ENCODE assay signal across 26 cellular contexts in genomic region chr1:206944703-206945102, GRCh38. TPM values are rescaled to one million over a fixed set of nuclear protein-coding genes. Genes with fewer than 3 reads are reported as not detected.
"Had no signal": no experiment of that assay in that cellular context is flagged by ENCODE, and none has a peak within 500 bp of the region (broad histone marks: within the 10 kb centered on the region; RNA-seq: fewer than 3 reads in every experiment).

No MANE protein-coding gene starts in this region.

- H3K36me3 ChIP-seq: esophagus muscularis mucosa, heart right ventricle, neutrophil, sigmoid colon, spleen, thyroid gland, uterus had no signal

- H3K4me3 ChIP-seq: esophagus muscularis mucosa, heart right ventricle, sigmoid colon, SK-N-MC, spleen, thyroid gland, uterus had no signal

- H3K4me1 Mint-ChIP-seq: activated CD4-positive, alpha-beta T cell treated with anti-CD3 and anti-CD28 coated beads, Interleukin-2, amount 10 ng/mL, durations not matched to agents 24 days and 14 days; activated naive CD4-positive, alpha-beta T cell treated with anti-CD3 and anti-CD28 coated beads, Interleukin-2, amount 10 ng/mL, durations not matched to agents 7 days and 5 days; brain had no signal

- H3K9me3 Mint-ChIP-seq: activated CD4-positive, alpha-beta T cell treated with anti-CD3 and anti-CD28 coated beads, Interleukin-2, amount 10 ng/mL, durations not matched to agents 24 days and 14 days; activated CD8-positive, alpha-beta T cell treated with anti-CD3 and anti-CD28 coated beads for 36 hours; activated naive CD8-positive, alpha-beta T cell treated with anti-CD3 and anti-CD28 coated beads, Interleukin-2, amount 50 U/mL, for 24 hours; stimulated activated naive B cell treated with anti-CD40 and anti-IgM and Interleukin-4, amounts not matched to agents 10 μg/mL and 1 μg/mL and 100 μg/mL, for 72 hours; T-cell had no signal

- H3K36me3 Mint-ChIP-seq: activated naive CD4-positive, alpha-beta T cell treated with anti-CD3 and anti-CD28 coated beads, Interleukin-2, amount 10 ng/mL, durations not matched to agents 7 days and 5 days; brain; naive B cell; stimulated activated naive B cell treated with anti-CD40 and anti-IgM and Interleukin-4, amounts not matched to agents 10 μg/mL and 1 μg/mL and 100 μg/mL, for 72 hours; T-cell had no signal

- FAIRE-seq: endothelial cell of umbilical vein had no signal

- H3K9ac ChIP-seq: parathyroid adenoma had no signal

- H3K4me3 Mint-ChIP-seq: activated CD4-positive, alpha-beta T cell treated with anti-CD3 and anti-CD28 coated beads, Interleukin-2, amount 10 ng/mL, durations not matched to agents 24 days and 14 days; activated CD8-positive, alpha-beta T cell treated with anti-CD3 and anti-CD28 coated beads for 36 hours; activated naive CD4-positive, alpha-beta T cell treated with anti-CD3 and anti-CD28 coated beads, Interleukin-2, amount 10 ng/mL, durations not matched to agents 7 days and 5 days; activated naive CD8-positive, alpha-beta T cell treated with anti-CD3 and anti-CD28 coated beads, Interleukin-2, amount 50 U/mL, for 24 hours; brain; stimulated activated naive B cell treated with anti-CD40 and anti-IgM and Interleukin-4, amounts not matched to agents 10 μg/mL and 1 μg/mL and 100 μg/mL, for 72 hours; T-cell had no signal

- H3K4me1 ChIP-seq: esophagus muscularis mucosa, parathyroid adenoma, sigmoid colon, thyroid gland, uterus had no signal

- H3K27me3 ChIP-seq: spleen, thyroid gland, uterus had no signal

- H3K27ac Mint-ChIP-seq: activated CD4-positive, alpha-beta T cell treated with anti-CD3 and anti-CD28 coated beads, Interleukin-2, amount 10 ng/mL, durations not matched to agents 24 days and 14 days; activated CD8-positive, alpha-beta T cell treated with anti-CD3 and anti-CD28 coated beads for 36 hours; activated naive CD4-positive, alpha-beta T cell treated with anti-CD3 and anti-CD28 coated beads, Interleukin-2, amount 10 ng/mL, durations not matched to agents 7 days and 5 days; activated naive CD8-positive, alpha-beta T cell treated with anti-CD3 and anti-CD28 coated beads, Interleukin-2, amount 50 U/mL, for 24 hours; brain; stimulated activated naive B cell treated with anti-CD40 and anti-IgM and Interleukin-4, amounts not matched to agents 10 μg/mL and 1 μg/mL and 100 μg/mL, for 72 hours; T-cell had no signal

- H3K27ac ChIP-seq: esophagus muscularis mucosa, heart right ventricle, neutrophil, parathyroid adenoma, sigmoid colon, SK-N-MC, spleen, thyroid gland, uterus had no signal

- DNase-seq: activated CD4-positive, alpha-beta T cell treated with anti-CD3 and anti-CD28 coated beads, Interleukin-2, amount 10 ng/mL, durations not matched to agents 24 days and 14 days; activated CD8-positive, alpha-beta T cell treated with anti-CD3 and anti-CD28 coated beads for 36 hours; activated effector memory CD4-positive, alpha-beta T cell treated with Interleukin-2 at 50 U/mL for 16 hours; activated naive CD4-positive, alpha-beta T cell treated with anti-CD3 and anti-CD28 coated beads, Interleukin-2, amount 10 ng/mL, durations not matched to agents 7 days and 5 days; activated naive CD8-positive, alpha-beta T cell treated with anti-CD3 and anti-CD28 coated beads, Interleukin-2, amount 50 U/mL, for 24 hours; activated T-cell treated with anti-CD3 and anti-CD28 coated beads, Interleukin-2, amount 50 U/mL, for 48 hours; anterior cingulate cortex; effector CD8-positive, alpha-beta T cell; heart right ventricle; left cardiac atrium; naive B cell; sigmoid colon; spleen; stimulated activated CD4-positive, alpha-beta T cell treated with anti-CD3 and anti-CD28 coated beads, Interleukin-4, amount 100 ng/mL, for 4 hours; stimulated activated naive B cell treated with anti-CD40 and anti-IgM and Interleukin-4, amounts not matched to agents 10 μg/mL and 1 μg/mL and 100 μg/mL, for 72 hours; thyroid gland; uterus had no signal

- H3K9me3 ChIP-seq: neutrophil, sigmoid colon, thyroid gland, uterus had no signal

RNA-seq across cellular contexts. Expression of gene PIGR, which starts 1.6 kb away (rescaled TPM):
- total RNA-seq: activated CD4-positive, alpha-beta T cell treated with anti-CD3 and anti-CD28 coated beads, Interleukin-2, amount 10 ng/mL, durations not matched to agents 24 days and 14 days; endothelial cell of umbilical vein had no signal
- polyA plus RNA-seq: endothelial cell of umbilical vein had no signal

RNA-seq across cellular contexts. Expression of gene FCMR, which starts 23.0 kb away (rescaled TPM):
- total RNA-seq: endothelial cell of umbilical vein had no signal
- polyA plus RNA-seq: endothelial cell of umbilical vein had no signal

RNA-seq across cellular contexts. Expression of gene FCAMR, which starts 25.6 kb away (rescaled TPM):
- total RNA-seq: activated CD4-positive, alpha-beta T cell treated with anti-CD3 and anti-CD28 coated beads, Interleukin-2, amount 10 ng/mL, durations not matched to agents 24 days and 14 days; activated CD8-positive, alpha-beta T cell treated with anti-CD3 and anti-CD28 coated beads for 36 hours; endothelial cell of umbilical vein; esophagus muscularis mucosa; heart right ventricle; left cardiac atrium; sigmoid colon; subcutaneous adipose tissue; T-cell; thyroid gland; uterus had no signal
- polyA plus RNA-seq: endothelial cell of umbilical vein, heart right ventricle had no signal

RNA-seq across cellular contexts. Expression of gene IL24, which starts 47.5 kb away (rescaled TPM):
- total RNA-seq: endothelial cell of umbilical vein, heart right ventricle, left cardiac atrium, lung, sigmoid colon, subcutaneous adipose tissue, thyroid gland, uterus had no signal
- polyA plus RNA-seq: endothelial cell of umbilical vein had no signal
